In genomic region chr18:64720781-64721464, GRCh38 we compare ENCODE assay signal across 28 cellular contexts.
DNase-seq lines count a peak whose midpoint lies in the region; ATAC-seq and TF ChIP-seq lines count a peak whose summit lies in the region.
"Had no signal": no experiment of that assay in that cellular context is flagged by ENCODE, and none has a peak within 500 bp of the region (broad histone marks: within the 10 kb centered on the region; RNA-seq: fewer than 3 reads in every experiment).

No MANE protein-coding gene starts in this region.

- H3K9me3 ChIP-seq in effector memory CD4-positive, alpha-beta T cell (ENCODE audit: control insufficient read depth, low read length), result no peaks in the 10 kb centered on the region

- DNase-seq in NCI-H146 (lab: John Stamatoyannopoulos, UW) (peak; percentile 32), NCI-H146 treated with DMSO at 0.1 percent for 48 hours (lab: John Stamatoyannopoulos, UW; ENCODE audit: unreplicated experiment) (no peak), NCI-H774 (lab: John Stamatoyannopoulos, UW) (peak; percentile 37), glutamatergic neuron (peak; percentile 63), posterior vena cava (ENCODE audit: low spot score) (peak; percentile 56), H4 (ENCODE audit: low spot score) (no peak)
- no peak for DNase-seq in stimulated activated naive B cell treated with anti-CD40 and anti-IgM and Interleukin-4, amounts not matched to agents 10 μg/mL and 1 μg/mL and 100 μg/mL, for 72 hours
- DNase-seq in effector memory CD4-positive, alpha-beta T cell, result no peak
- DNase-seq: activated CD8-positive, alpha-beta T cell treated with anti-CD3 and anti-CD28 coated beads, Interleukin-2, amount 10 ng/mL, durations not matched to agents 7 days and 5 days; activated naive CD4-positive, alpha-beta T cell treated with Interleukin-2 at 50 U/mL for 16 hours; activated T-cell treated with anti-CD3 and anti-CD28 coated beads, Interleukin-2, amount 50 U/mL, for 24 hours; amniotic stem cell; erythroblast; foreskin keratinocyte; HCEC 1CT; mesenchymal stem cell; natural killer cell; NCI-H1417 treated with DMSO at 0.1 percent for 48 hours; NCI-H748 treated with DMSO at 0.1 percent for 48 hours; stimulated activated naive CD8-positive, alpha-beta T cell treated with anti-CD3 and anti-CD28 coated beads, Interleukin-15, amount 100 ng/mL, for 72 hours; T-helper 9 cell had no signal

- intact Hi-C loops in posterior vena cava (cut with DNase I), result no loop called here

- peaks cover 5% of the 10 kb centered on the region for H3K9me3 Mint-ChIP-seq in glutamatergic neuron (ENCODE audit: unreplicated experiment)
- H3K9me3 Mint-ChIP-seq in stimulated activated naive B cell treated with anti-CD40 and anti-IgM and Interleukin-4, amounts not matched to agents 10 μg/mL and 1 μg/mL and 100 μg/mL, for 72 hours, result peaks cover 0 to 2% of the 10 kb centered on the region in 2 donors
- H3K9me3 Mint-ChIP-seq: CD8-positive, alpha-beta T cell; stimulated activated naive CD8-positive, alpha-beta T cell treated with anti-CD3 and anti-CD28 coated beads, Interleukin-15, amount 100 ng/mL, for 72 hours had no signal

- no peak overlapping the region for H3K27ac ChIP-seq in effector memory CD4-positive, alpha-beta T cell (ENCODE audit: insufficient read depth, low read length, poor library complexity, severe bottlenecking)
- H3K27ac ChIP-seq: 22Rv1, cardiac muscle cell, foreskin keratinocyte, skin epidermis had no signal

- no peak overlapping the region for H3K4me3 Mint-ChIP-seq in glutamatergic neuron (ENCODE audit: unreplicated experiment)
- no peak overlapping the region for H3K4me3 Mint-ChIP-seq in stimulated activated naive B cell treated with anti-CD40 and anti-IgM and Interleukin-4, amounts not matched to agents 10 μg/mL and 1 μg/mL and 100 μg/mL, for 72 hours
- H3K4me3 Mint-ChIP-seq: activated CD8-positive, alpha-beta T cell treated with anti-CD3 and anti-CD28 coated beads, Interleukin-2, amount 10 ng/mL, durations not matched to agents 7 days and 5 days; activated T-cell treated with anti-CD3 and anti-CD28 coated beads, Interleukin-2, amount 50 U/mL, for 24 hours; CD8-positive, alpha-beta T cell; natural killer cell; stimulated activated naive CD8-positive, alpha-beta T cell treated with anti-CD3 and anti-CD28 coated beads, Interleukin-15, amount 100 ng/mL, for 72 hours; type B pancreatic cell had no signal

- no peaks in the 10 kb centered on the region for H3K27me3 Mint-ChIP-seq in glutamatergic neuron (ENCODE audit: unreplicated experiment)
- no peaks in the 10 kb centered on the region for H3K27me3 Mint-ChIP-seq in stimulated activated naive B cell treated with anti-CD40 and anti-IgM and Interleukin-4, amounts not matched to agents 10 μg/mL and 1 μg/mL and 100 μg/mL, for 72 hours
- H3K27me3 Mint-ChIP-seq: activated T-cell treated with anti-CD3 and anti-CD28 coated beads, Interleukin-2, amount 50 U/mL, for 24 hours; progenitor cell of endocrine pancreas; stimulated activated naive CD8-positive, alpha-beta T cell treated with anti-CD3 and anti-CD28 coated beads, Interleukin-15, amount 100 ng/mL, for 72 hours; type B pancreatic cell had no signal

- H3K27ac Mint-ChIP-seq in glutamatergic neuron (ENCODE audit: unreplicated experiment), result peak overlapping the region; percentile 83
- H3K27ac Mint-ChIP-seq in stimulated activated naive B cell treated with anti-CD40 and anti-IgM and Interleukin-4, amounts not matched to agents 10 μg/mL and 1 μg/mL and 100 μg/mL, for 72 hours, result no peak overlapping the region
- H3K27ac Mint-ChIP-seq: activated CD8-positive, alpha-beta T cell treated with anti-CD3 and anti-CD28 coated beads, Interleukin-2, amount 10 ng/mL, durations not matched to agents 7 days and 5 days; activated T-cell treated with anti-CD3 and anti-CD28 coated beads, Interleukin-2, amount 50 U/mL, for 24 hours; CD8-positive, alpha-beta T cell; natural killer cell; progenitor cell of endocrine pancreas; stimulated activated naive CD8-positive, alpha-beta T cell treated with anti-CD3 and anti-CD28 coated beads, Interleukin-15, amount 100 ng/mL, for 72 hours; type B pancreatic cell had no signal

- peaks cover 8% of the 10 kb centered on the region for H3K4me1 Mint-ChIP-seq in glutamatergic neuron (ENCODE audit: low read depth, unreplicated experiment)
- no peaks in the 10 kb centered on the region for H3K4me1 Mint-ChIP-seq in stimulated activated naive B cell treated with anti-CD40 and anti-IgM and Interleukin-4, amounts not matched to agents 10 μg/mL and 1 μg/mL and 100 μg/mL, for 72 hours
- H3K4me1 Mint-ChIP-seq: natural killer cell; stimulated activated naive CD8-positive, alpha-beta T cell treated with anti-CD3 and anti-CD28 coated beads, Interleukin-15, amount 100 ng/mL, for 72 hours had no signal

- no peaks in the 10 kb centered on the region for H3K36me3 ChIP-seq in effector memory CD4-positive, alpha-beta T cell (ENCODE audit: control insufficient read depth, insufficient read depth, low read length)
- H3K36me3 ChIP-seq: cardiac muscle cell had no signal

- no peaks in the 10 kb centered on the region for H3K4me1 ChIP-seq in effector memory CD4-positive, alpha-beta T cell (ENCODE audit: control insufficient read depth, insufficient read depth, low read length, poor library complexity, severe bottlenecking)
- H3K4me1 ChIP-seq: foreskin keratinocyte had no signal

- peaks cover 4% of the 10 kb centered on the region for H3K36me3 Mint-ChIP-seq in glutamatergic neuron (ENCODE audit: unreplicated experiment)
- H3K36me3 Mint-ChIP-seq in stimulated activated naive B cell treated with anti-CD40 and anti-IgM and Interleukin-4, amounts not matched to agents 10 μg/mL and 1 μg/mL and 100 μg/mL, for 72 hours, result no peaks in the 10 kb centered on the region
- H3K36me3 Mint-ChIP-seq: CD8-positive, alpha-beta T cell; natural killer cell; type B pancreatic cell had no signal

- no peak for ATAC-seq in stimulated activated naive B cell treated with anti-CD40 and anti-IgM and Interleukin-4, amounts not matched to agents 10 μg/mL and 1 μg/mL and 100 μg/mL, for 72 hours (replicated peaks)
- ATAC-seq: activated CD4-positive, CD25-positive, alpha-beta regulatory T cell treated with anti-CD3 and anti-CD28 coated beads, Interleukin-2, amount 50 U/mL, for 24 hours; activated CD8-positive, alpha-beta T cell treated with anti-CD3 and anti-CD28 coated beads, Interleukin-2, amount 10 ng/mL, durations not matched to agents 7 days and 5 days; CD8-positive, alpha-beta T cell; foreskin keratinocyte; natural killer cell; stimulated activated naive CD8-positive, alpha-beta T cell treated with anti-CD3 and anti-CD28 coated beads, Interleukin-15, amount 100 ng/mL, for 72 hours had no signal

- H3K27me3 ChIP-seq in effector memory CD4-positive, alpha-beta T cell (replicated peaks; ENCODE audit: control insufficient read depth, insufficient read depth, low read length, poor library complexity, severe bottlenecking), result no peaks in the 10 kb centered on the region
- H3K27me3 ChIP-seq: cardiac muscle cell, foreskin keratinocyte had no signal

- no peak for TF ChIP-seq CTCF in glutamatergic neuron (IDR thresholded peaks at IDR 0.05; ENCODE audit: partially characterized antibody, unreplicated experiment)

- H3K4me3 ChIP-seq in effector memory CD4-positive, alpha-beta T cell (ENCODE audit: insufficient read depth, low read depth, low read length, poor library complexity, severe bottlenecking), result no peak overlapping the region
- H3K4me3 ChIP-seq: cardiac muscle cell, skin epidermis had no signal

Comparison
In these comparisons a context has a peak if more than half of its experiments do, and no peak if none do; other contexts are left out.
1. DNase-seq: peak in NCI-H146 (single experiment), NCI-H774 (single experiment), glutamatergic neuron (single experiment) and posterior vena cava (single experiment); none in NCI-H146 treated with DMSO at 0.1 percent for 48 hours (single experiment), H4 (single experiment), stimulated activated naive B cell treated with anti-CD40 and anti-IgM and Interleukin-4, amounts not matched to agents 10 μg/mL and 1 μg/mL and 100 μg/mL, for 72 hours (single experiment) and effector memory CD4-positive, alpha-beta T cell (0 of 3).